18 cellular contexts compared by ENCODE assay signal in the genomic region with DNA sequence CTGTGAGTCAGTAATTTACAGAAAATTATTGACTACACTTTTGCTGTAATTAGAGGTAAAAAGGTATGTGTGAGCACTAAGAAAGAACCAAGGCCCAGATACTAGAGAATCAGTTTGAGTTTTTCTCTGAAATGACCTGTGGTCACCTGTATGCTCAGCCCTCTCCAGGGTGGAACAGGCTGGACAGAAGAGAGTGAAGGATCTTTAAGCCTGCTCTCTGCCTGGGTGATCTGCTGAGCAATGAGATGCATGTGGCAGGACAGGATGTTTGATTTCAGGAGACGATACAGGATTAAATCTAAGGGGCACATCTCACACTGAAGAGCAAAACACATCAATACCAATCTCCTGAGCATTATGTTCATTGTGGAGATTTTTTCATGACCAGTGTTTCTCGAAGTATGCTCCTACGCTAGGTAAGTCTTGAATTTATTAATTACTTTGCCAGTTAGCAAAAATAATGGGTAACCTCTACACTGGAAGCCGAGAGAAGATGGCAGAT.
"Had no signal": no experiment of that assay in that cellular context is flagged by ENCODE, and none has a peak within 500 bp of the region (broad histone marks: within the 10 kb centered on the region; RNA-seq: fewer than 3 reads in every experiment).

No MANE protein-coding gene starts in this region.

- H3K9me3 ChIP-seq: body of pancreas, heart right ventricle, neutrophil, right atrium auricular region, upper lobe of left lung had no signal

- H3K4me1 Mint-ChIP-seq: central memory CD8-positive, alpha-beta T cell had no signal

- ATAC-seq: activated T-cell treated with anti-CD3 and anti-CD28 coated beads, Interleukin-2, amount 50 U/mL, for 72 hours; body of pancreas; stimulated activated naive CD8-positive, alpha-beta T cell treated with anti-CD3 and anti-CD28 coated beads, Interleukin-15, amount 100 ng/mL, for 72 hours had no signal

- H3K27me3 Mint-ChIP-seq: activated CD4-positive, alpha-beta memory T cell treated with anti-CD3 and anti-CD28 coated beads for 36 hours; activated naive CD8-positive, alpha-beta T cell treated with anti-CD3 and anti-CD28 coated beads for 36 hours; central memory CD8-positive, alpha-beta T cell; stimulated activated naive CD8-positive, alpha-beta T cell treated with anti-CD3 and anti-CD28 coated beads, Interleukin-15, amount 100 ng/mL, for 72 hours had no signal

- H3K27me3 ChIP-seq: body of pancreas, heart right ventricle, neutrophil, right atrium auricular region, upper lobe of left lung had no signal

- H3K27ac ChIP-seq: body of pancreas, coronary artery, heart right ventricle, neutrophil, right atrium auricular region, upper lobe of left lung had no signal

- H3K4me1 ChIP-seq: right atrium auricular region had no signal

- H3K4me3 Mint-ChIP-seq: activated CD4-positive, alpha-beta memory T cell treated with anti-CD3 and anti-CD28 coated beads for 36 hours; activated naive CD8-positive, alpha-beta T cell treated with anti-CD3 and anti-CD28 coated beads for 36 hours; activated T-cell treated with anti-CD3 and anti-CD28 coated beads, Interleukin-2, amount 50 U/mL, for 72 hours; central memory CD8-positive, alpha-beta T cell; stimulated activated naive CD8-positive, alpha-beta T cell treated with anti-CD3 and anti-CD28 coated beads, Interleukin-15, amount 100 ng/mL, for 72 hours had no signal

- DNase-seq: activated CD4-positive, alpha-beta memory T cell treated with anti-CD3 and anti-CD28 coated beads for 36 hours; activated CD4-positive, alpha-beta T cell treated with anti-CD3 and anti-CD28 coated beads for 1 hour; activated naive CD8-positive, alpha-beta T cell treated with anti-CD3 and anti-CD28 coated beads for 36 hours; activated T-cell treated with anti-CD3 and anti-CD28 coated beads, Interleukin-2, amount 50 U/mL, for 72 hours; amygdala; body of pancreas; effector CD4-positive, alpha-beta T cell; foreskin melanocyte; heart right ventricle; midbrain; stimulated activated naive CD8-positive, alpha-beta T cell treated with anti-CD3 and anti-CD28 coated beads, Interleukin-15, amount 100 ng/mL, for 72 hours; T-helper 9 cell had no signal

- H3K4me3 ChIP-seq: body of pancreas, coronary artery, heart right ventricle, lung, right atrium auricular region, upper lobe of left lung had no signal

- H3K9me3 Mint-ChIP-seq: activated CD4-positive, alpha-beta memory T cell treated with anti-CD3 and anti-CD28 coated beads for 36 hours; activated naive CD8-positive, alpha-beta T cell treated with anti-CD3 and anti-CD28 coated beads for 36 hours; activated T-cell treated with anti-CD3 and anti-CD28 coated beads, Interleukin-2, amount 50 U/mL, for 72 hours; central memory CD8-positive, alpha-beta T cell; stimulated activated naive CD8-positive, alpha-beta T cell treated with anti-CD3 and anti-CD28 coated beads, Interleukin-15, amount 100 ng/mL, for 72 hours had no signal

- H3K27ac Mint-ChIP-seq: activated naive CD8-positive, alpha-beta T cell treated with anti-CD3 and anti-CD28 coated beads for 36 hours; activated T-cell treated with anti-CD3 and anti-CD28 coated beads, Interleukin-2, amount 50 U/mL, for 72 hours; stimulated activated naive CD8-positive, alpha-beta T cell treated with anti-CD3 and anti-CD28 coated beads, Interleukin-15, amount 100 ng/mL, for 72 hours had no signal
